1 cellular context compared by ENCODE assay signal in the genomic region with DNA sequence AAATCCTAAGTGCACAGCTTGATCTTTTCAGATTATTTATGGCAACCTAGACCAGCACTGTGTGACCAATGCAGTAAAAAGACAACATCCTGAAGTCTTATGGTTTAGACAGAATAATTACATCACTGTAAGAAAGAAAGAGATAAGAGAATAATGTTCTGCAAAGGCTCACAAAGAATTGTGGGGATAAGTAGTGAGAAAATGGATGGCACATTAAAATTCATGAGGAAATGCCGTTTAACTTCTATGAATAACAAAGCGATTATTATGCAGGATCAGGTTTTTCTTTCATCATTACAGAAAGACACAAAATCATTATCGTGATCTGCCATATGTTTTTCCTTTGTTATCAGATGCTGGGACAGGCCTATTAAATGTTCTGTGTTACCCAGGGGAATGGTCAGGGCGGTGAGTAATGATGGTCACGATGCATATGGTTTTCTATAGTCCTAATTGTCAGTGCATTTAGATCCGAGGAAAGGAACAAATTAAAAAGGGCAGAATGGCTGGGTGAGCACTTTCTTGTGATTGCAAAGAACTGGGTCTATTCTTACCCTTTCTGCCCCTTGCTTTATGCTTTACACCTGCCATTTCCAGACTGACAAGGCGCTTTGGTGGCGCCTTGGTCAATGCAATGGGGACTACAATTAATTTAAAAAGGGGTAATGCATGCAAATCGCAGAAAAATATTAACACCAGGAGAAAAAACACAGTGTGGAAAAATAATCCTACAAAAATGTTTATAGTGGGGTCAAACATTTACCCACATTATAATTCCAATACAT.
TF ChIP-seq lines count a peak whose summit lies in the region.

No MANE protein-coding gene starts in this region.

TF ChIP-seq in K562, 482 proteins besides CTCF, POLR2A, EP300 and RAD21 (continued from another document and continues in another):
- TF ChIP-seq, protein P1, sequence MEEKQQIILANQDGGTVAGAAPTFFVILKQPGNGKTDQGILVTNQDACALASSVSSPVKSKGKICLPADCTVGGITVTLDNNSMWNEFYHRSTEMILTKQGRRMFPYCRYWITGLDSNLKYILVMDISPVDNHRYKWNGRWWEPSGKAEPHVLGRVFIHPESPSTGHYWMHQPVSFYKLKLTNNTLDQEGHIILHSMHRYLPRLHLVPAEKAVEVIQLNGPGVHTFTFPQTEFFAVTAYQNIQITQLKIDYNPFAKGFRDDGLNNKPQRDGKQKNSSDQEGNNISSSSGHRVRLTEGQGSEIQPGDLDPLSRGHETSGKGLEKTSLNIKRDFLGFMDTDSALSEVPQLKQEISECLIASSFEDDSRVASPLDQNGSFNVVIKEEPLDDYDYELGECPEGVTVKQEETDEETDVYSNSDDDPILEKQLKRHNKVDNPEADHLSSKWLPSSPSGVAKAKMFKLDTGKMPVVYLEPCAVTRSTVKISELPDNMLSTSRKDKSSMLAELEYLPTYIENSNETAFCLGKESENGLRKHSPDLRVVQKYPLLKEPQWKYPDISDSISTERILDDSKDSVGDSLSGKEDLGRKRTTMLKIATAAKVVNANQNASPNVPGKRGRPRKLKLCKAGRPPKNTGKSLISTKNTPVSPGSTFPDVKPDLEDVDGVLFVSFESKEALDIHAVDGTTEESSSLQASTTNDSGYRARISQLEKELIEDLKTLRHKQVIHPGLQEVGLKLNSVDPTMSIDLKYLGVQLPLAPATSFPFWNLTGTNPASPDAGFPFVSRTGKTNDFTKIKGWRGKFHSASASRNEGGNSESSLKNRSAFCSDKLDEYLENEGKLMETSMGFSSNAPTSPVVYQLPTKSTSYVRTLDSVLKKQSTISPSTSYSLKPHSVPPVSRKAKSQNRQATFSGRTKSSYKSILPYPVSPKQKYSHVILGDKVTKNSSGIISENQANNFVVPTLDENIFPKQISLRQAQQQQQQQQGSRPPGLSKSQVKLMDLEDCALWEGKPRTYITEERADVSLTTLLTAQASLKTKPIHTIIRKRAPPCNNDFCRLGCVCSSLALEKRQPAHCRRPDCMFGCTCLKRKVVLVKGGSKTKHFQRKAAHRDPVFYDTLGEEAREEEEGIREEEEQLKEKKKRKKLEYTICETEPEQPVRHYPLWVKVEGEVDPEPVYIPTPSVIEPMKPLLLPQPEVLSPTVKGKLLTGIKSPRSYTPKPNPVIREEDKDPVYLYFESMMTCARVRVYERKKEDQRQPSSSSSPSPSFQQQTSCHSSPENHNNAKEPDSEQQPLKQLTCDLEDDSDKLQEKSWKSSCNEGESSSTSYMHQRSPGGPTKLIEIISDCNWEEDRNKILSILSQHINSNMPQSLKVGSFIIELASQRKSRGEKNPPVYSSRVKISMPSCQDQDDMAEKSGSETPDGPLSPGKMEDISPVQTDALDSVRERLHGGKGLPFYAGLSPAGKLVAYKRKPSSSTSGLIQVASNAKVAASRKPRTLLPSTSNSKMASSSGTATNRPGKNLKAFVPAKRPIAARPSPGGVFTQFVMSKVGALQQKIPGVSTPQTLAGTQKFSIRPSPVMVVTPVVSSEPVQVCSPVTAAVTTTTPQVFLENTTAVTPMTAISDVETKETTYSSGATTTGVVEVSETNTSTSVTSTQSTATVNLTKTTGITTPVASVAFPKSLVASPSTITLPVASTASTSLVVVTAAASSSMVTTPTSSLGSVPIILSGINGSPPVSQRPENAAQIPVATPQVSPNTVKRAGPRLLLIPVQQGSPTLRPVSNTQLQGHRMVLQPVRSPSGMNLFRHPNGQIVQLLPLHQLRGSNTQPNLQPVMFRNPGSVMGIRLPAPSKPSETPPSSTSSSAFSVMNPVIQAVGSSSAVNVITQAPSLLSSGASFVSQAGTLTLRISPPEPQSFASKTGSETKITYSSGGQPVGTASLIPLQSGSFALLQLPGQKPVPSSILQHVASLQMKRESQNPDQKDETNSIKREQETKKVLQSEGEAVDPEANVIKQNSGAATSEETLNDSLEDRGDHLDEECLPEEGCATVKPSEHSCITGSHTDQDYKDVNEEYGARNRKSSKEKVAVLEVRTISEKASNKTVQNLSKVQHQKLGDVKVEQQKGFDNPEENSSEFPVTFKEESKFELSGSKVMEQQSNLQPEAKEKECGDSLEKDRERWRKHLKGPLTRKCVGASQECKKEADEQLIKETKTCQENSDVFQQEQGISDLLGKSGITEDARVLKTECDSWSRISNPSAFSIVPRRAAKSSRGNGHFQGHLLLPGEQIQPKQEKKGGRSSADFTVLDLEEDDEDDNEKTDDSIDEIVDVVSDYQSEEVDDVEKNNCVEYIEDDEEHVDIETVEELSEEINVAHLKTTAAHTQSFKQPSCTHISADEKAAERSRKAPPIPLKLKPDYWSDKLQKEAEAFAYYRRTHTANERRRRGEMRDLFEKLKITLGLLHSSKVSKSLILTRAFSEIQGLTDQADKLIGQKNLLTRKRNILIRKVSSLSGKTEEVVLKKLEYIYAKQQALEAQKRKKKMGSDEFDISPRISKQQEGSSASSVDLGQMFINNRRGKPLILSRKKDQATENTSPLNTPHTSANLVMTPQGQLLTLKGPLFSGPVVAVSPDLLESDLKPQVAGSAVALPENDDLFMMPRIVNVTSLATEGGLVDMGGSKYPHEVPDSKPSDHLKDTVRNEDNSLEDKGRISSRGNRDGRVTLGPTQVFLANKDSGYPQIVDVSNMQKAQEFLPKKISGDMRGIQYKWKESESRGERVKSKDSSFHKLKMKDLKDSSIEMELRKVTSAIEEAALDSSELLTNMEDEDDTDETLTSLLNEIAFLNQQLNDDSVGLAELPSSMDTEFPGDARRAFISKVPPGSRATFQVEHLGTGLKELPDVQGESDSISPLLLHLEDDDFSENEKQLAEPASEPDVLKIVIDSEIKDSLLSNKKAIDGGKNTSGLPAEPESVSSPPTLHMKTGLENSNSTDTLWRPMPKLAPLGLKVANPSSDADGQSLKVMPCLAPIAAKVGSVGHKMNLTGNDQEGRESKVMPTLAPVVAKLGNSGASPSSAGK (IDR thresholded peaks at IDR 0.05): no peak
- TF ChIP-seq, protein P2, sequence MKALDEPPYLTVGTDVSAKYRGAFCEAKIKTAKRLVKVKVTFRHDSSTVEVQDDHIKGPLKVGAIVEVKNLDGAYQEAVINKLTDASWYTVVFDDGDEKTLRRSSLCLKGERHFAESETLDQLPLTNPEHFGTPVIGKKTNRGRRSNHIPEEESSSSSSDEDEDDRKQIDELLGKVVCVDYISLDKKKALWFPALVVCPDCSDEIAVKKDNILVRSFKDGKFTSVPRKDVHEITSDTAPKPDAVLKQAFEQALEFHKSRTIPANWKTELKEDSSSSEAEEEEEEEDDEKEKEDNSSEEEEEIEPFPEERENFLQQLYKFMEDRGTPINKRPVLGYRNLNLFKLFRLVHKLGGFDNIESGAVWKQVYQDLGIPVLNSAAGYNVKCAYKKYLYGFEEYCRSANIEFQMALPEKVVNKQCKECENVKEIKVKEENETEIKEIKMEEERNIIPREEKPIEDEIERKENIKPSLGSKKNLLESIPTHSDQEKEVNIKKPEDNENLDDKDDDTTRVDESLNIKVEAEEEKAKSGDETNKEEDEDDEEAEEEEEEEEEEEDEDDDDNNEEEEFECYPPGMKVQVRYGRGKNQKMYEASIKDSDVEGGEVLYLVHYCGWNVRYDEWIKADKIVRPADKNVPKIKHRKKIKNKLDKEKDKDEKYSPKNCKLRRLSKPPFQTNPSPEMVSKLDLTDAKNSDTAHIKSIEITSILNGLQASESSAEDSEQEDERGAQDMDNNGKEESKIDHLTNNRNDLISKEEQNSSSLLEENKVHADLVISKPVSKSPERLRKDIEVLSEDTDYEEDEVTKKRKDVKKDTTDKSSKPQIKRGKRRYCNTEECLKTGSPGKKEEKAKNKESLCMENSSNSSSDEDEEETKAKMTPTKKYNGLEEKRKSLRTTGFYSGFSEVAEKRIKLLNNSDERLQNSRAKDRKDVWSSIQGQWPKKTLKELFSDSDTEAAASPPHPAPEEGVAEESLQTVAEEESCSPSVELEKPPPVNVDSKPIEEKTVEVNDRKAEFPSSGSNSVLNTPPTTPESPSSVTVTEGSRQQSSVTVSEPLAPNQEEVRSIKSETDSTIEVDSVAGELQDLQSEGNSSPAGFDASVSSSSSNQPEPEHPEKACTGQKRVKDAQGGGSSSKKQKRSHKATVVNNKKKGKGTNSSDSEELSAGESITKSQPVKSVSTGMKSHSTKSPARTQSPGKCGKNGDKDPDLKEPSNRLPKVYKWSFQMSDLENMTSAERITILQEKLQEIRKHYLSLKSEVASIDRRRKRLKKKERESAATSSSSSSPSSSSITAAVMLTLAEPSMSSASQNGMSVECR (CRISPR knock-in tag; IDR thresholded peaks at IDR 0.05): no peak
- no peak for TF ChIP-seq KLF1 (tag; IDR thresholded peaks at IDR 0.05)
- TF ChIP-seq, protein P3, sequence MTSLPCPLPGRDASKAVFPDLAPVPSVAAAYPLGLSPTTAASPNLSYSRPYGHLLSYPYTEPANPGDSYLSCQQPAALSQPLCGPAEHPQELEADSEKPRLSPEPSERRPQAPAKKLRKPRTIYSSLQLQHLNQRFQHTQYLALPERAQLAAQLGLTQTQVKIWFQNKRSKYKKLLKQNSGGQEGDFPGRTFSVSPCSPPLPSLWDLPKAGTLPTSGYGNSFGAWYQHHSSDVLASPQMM (CRISPR knock-in tag; IDR thresholded peaks at IDR 0.05): no peak
- TF ChIP-seq ASH1L (IDR thresholded peaks at IDR 0.05; ENCODE audit: borderline replicate concordance, low read depth, partially characterized antibody): no peak
- TF ChIP-seq TSC22D4 (tag; IDR thresholded peaks at IDR 0.05): no peak
- peak; percentile 29; the same call in 1 of the 2 replicates for TF ChIP-seq LCOR (CRISPR knock-in tag; IDR thresholded peaks at IDR 0.05)
- no peak for TF ChIP-seq FOXJ2 (tag; IDR thresholded peaks at IDR 0.05)
- TF ChIP-seq GABPB2 (CRISPR knock-in tag; conservative IDR thresholded peaks at IDR 0.05): no peak
- TF ChIP-seq ZNF609 (CRISPR knock-in tag; IDR thresholded peaks at IDR 0.05; ENCODE audit: borderline replicate concordance): no peak
- peak in 1 of 2 experiments; percentile 25; a peak in 1 of 4 replicates for TF ChIP-seq SRF (CRISPR knock-in tag; IDR thresholded peaks at IDR 0.05)
- TF ChIP-seq MAFG (tag; conservative IDR thresholded peaks at IDR 0.05): peak; percentile 39; the same call in 1 of the 2 replicates
- no peak for TF ChIP-seq CCAR2 (IDR thresholded peaks at IDR 0.05; ENCODE audit: low read depth, low read length)
- TF ChIP-seq NR1H2 (CRISPR knock-in tag; IDR thresholded peaks at IDR 0.05): no peak
- peak; percentile 50 for TF ChIP-seq ATF7 (IDR thresholded peaks at IDR 0.05)
- peak; percentile 65; the same call in 1 of the 2 replicates for TF ChIP-seq ATF3 (IDR thresholded peaks at IDR 0.05)
- no peak for TF ChIP-seq ATF3 (CRISPR knock-in tag; conservative IDR thresholded peaks at IDR 0.05)
- TF ChIP-seq CREM (IDR thresholded peaks at IDR 0.05; ENCODE audit: low read depth): no peak
- no peak for TF ChIP-seq ZNF124 (CRISPR knock-in tag; IDR thresholded peaks at IDR 0.05)
- peak; percentile 79 for TF ChIP-seq ZNF239 (CRISPR knock-in tag; IDR thresholded peaks at IDR 0.05)
- TF ChIP-seq SOX6 (IDR thresholded peaks at IDR 0.05): peak; percentile 94
- peak in 1 of 2 experiments; percentile 62 for TF ChIP-seq AFF1 (IDR thresholded peaks at IDR 0.05; ENCODE audit: low read depth in 1 of 2, partially characterized antibody in 2 of 2)
